ENCODE assay signal across 18 cellular contexts in genomic region chr9:136617746-136618577, GRCh38. TPM values are rescaled to one million over a fixed set of nuclear protein-coding genes. Genes with fewer than 3 reads are reported as not detected.
DNase-seq lines count a peak whose midpoint lies in the region; ATAC-seq, FAIRE-seq and TF ChIP-seq lines count a peak whose summit lies in the region.
"Had no signal": no experiment of that assay in that cellular context is flagged by ENCODE, and none has a peak within 500 bp of the region (broad histone marks: within the 10 kb centered on the region; RNA-seq: fewer than 3 reads in every experiment).

No MANE protein-coding gene starts in this region.

- H4K20me1 ChIP-seq in K562 (replicated peaks; ENCODE audit: control insufficient read depth, insufficient read depth, low read length): 0 out of 2 replicates have a peak, but pooled peaks cover 6% of the 10 kb centered on the region

- peaks cover 6% of the 10 kb centered on the region for H3K27me3 Mint-ChIP-seq in nephron (ENCODE audit: low read depth)
- H3K27me3 Mint-ChIP-seq: CD4-positive, CD25-positive, alpha-beta regulatory T cell; stimulated activated naive CD8-positive, alpha-beta T cell treated with anti-CD3 and anti-CD28 coated beads, Interleukin-15, Interleukin-2, amounts not matched to agents 100 ng/mL and 50 ng/mL, for 24 hours had no signal

- POLR2A ChIA-PET in K562 (lab: Yijun Ruan, JAX): no interaction called here

- H3K27me3 ChIP-seq in HL-60 (ENCODE audit: insufficient read depth, poor library complexity, severe bottlenecking): no peaks in the 10 kb centered on the region
- no peaks in the 10 kb centered on the region for H3K27me3 ChIP-seq in K562 (ENCODE audit: control insufficient read depth in 2 of 2, insufficient read depth in 2 of 2, low read length in 2 of 2)
- H3K27me3 ChIP-seq: body of pancreas had no signal

- no peaks in the 10 kb centered on the region for H3K79me2 ChIP-seq in K562 (ENCODE audit: control insufficient read depth, insufficient read depth, low read length)

- 62% methylated on average over 23 of the region's 26 CpGs for WGBS in K562 (ENCODE audit: insufficient coverage, low coverage, missing lambda C conversion rate)

- peak overlapping the region in 1 of 2 experiments; percentile 13; a peak in 1 of 4 replicates for H3K9ac ChIP-seq in K562 (ENCODE audit: insufficient read depth in 1 of 2, low read depth in 2 of 2, low read length in 2 of 2)

- H2AFZ ChIP-seq in K562 (ENCODE audit: low read depth, low read length): no peak overlapping the region

- BruUV-seq in K562 (replicated peaks; lab: Mats Ljungman, UMichigan): no TSS peak

- H3K4me3 ChIP-seq in HL-60 (replicated peaks; ENCODE audit: insufficient read depth, low read length) (no peak overlapping the region), K562 (no peak overlapping the region)
- H3K4me3 ChIP-seq: body of pancreas had no signal

- TF ChIP-seq POLR2A in K562 (conservative IDR thresholded peaks at IDR 0.05): no peak
- TF ChIP-seq POLR2A in GM18505 (IDR thresholded peaks at IDR 0.05; ENCODE audit: borderline replicate concordance, extremely low read depth, insufficient read depth, insufficient read length): no peak

- peaks cover 21% of the 10 kb centered on the region for H3K4me1 Mint-ChIP-seq in nephron
- H3K4me1 Mint-ChIP-seq: activated T-helper 17 cell treated with anti-CD3 and anti-CD28 coated beads, Interleukin-2, amount 50 U/mL, for 72 hours had no signal

- in situ Hi-C loops in K562 (cut with MboI): no loop called here

- H3K4me3 Mint-ChIP-seq in nephron: peak overlapping the region in 1 of 3 experiments; percentile 40
- H3K4me3 Mint-ChIP-seq: activated T-helper 17 cell treated with anti-CD3 and anti-CD28 coated beads, Interleukin-2, amount 50 U/mL, for 72 hours; CD4-positive, CD25-positive, alpha-beta regulatory T cell; stimulated activated naive CD8-positive, alpha-beta T cell treated with anti-CD3 and anti-CD28 coated beads, Interleukin-15, Interleukin-2, amounts not matched to agents 100 ng/mL and 50 ng/mL, for 24 hours; T-helper 2 cell treated with Interferon-gamma antibody and Interleukin-4, amounts not matched to agents 5 μg/mL and 100 μg/mL, for 36 hours had no signal

- no peaks in the 10 kb centered on the region for H3K9me3 Mint-ChIP-seq in nephron
- H3K9me3 Mint-ChIP-seq: activated T-helper 17 cell treated with anti-CD3 and anti-CD28 coated beads, Interleukin-2, amount 50 U/mL, for 72 hours; CD4-positive, CD25-positive, alpha-beta regulatory T cell; stimulated activated naive CD8-positive, alpha-beta T cell treated with anti-CD3 and anti-CD28 coated beads, Interleukin-15, Interleukin-2, amounts not matched to agents 100 ng/mL and 50 ng/mL, for 24 hours; T-helper 2 cell treated with Interferon-gamma antibody and Interleukin-4, amounts not matched to agents 5 μg/mL and 100 μg/mL, for 36 hours had no signal

- TF ChIP-seq EP300 in K562 (IDR thresholded peaks at IDR 0.05; ENCODE audit: low read length): no peak

- H3K36me3 ChIP-seq in K562 (ENCODE audit: control insufficient read depth, insufficient read depth, low read length): no peaks in the 10 kb centered on the region

- no peak for FAIRE-seq in K562 (lab: Jason Lieb, UNC)
- FAIRE-seq: RCC 7860 had no signal

- intact Hi-C loops in K562 (cut with micrococcal nuclease): no loop called here

- peak; percentile 67 for DNase-seq in DMS53 (lab: John Stamatoyannopoulos, UW)
- peak in 1 of 2 experiments; percentile 51 for DNase-seq in HL-60 (ENCODE audit: low read depth in 1 of 2, low spot score in 1 of 2)
- no peak for DNase-seq in K562 (ENCODE audit: extremely low read depth in 1 of 4, low spot score in 3 of 4)
- DNase-seq in activated effector memory CD4-positive, alpha-beta T cell treated with Interleukin-2 at 50 U/mL for 16 hours: no peak
- no peak for DNase-seq in HPDE6-E6E7 (ENCODE audit: extremely low spot score)
- DNase-seq: activated CD4-positive, alpha-beta T cell treated with anti-CD3 and anti-CD28 coated beads, Interleukin-2, amount 50 U/mL, for 1 hour; CD4-positive, CD25-positive, alpha-beta regulatory T cell; effector memory CD4-positive, alpha-beta T cell; foreskin keratinocyte; stimulated activated CD4-positive, alpha-beta T cell treated with anti-CD3 and anti-CD28 coated beads, Interleukin-4, amount 100 ng/mL, for 1 hour had no signal

- H3K27ac ChIP-seq in HL-60 (replicated peaks) (peak overlapping the region; percentile 89), K562 (ENCODE audit: extremely low read depth, low read depth, low read length) (no peak overlapping the region)
- H3K27ac ChIP-seq: body of pancreas, foreskin keratinocyte had no signal

- no peak for ATAC-seq in K562
- no peak for ATAC-seq in GM19397 (IDR thresholded peaks at IDR 0.05; ENCODE audit: unreplicated experiment)
- ATAC-seq in GM18505 (IDR thresholded peaks at IDR 0.05; ENCODE audit: unreplicated experiment): no peak
- ATAC-seq: activated T-helper 17 cell treated with anti-CD3 and anti-CD28 coated beads, Interleukin-2, amount 50 U/mL, for 72 hours; body of pancreas; foreskin keratinocyte had no signal

- H3K9me3 ChIP-seq in K562 (replicated peaks; ENCODE audit: control insufficient read depth, insufficient read depth, low read depth, low read length): no peaks in the 10 kb centered on the region
- H3K9me3 ChIP-seq: body of pancreas had no signal

- H3K36me3 Mint-ChIP-seq in nephron (ENCODE audit: low read depth): no peaks in the 10 kb centered on the region
- H3K36me3 Mint-ChIP-seq: CD4-positive, CD25-positive, alpha-beta regulatory T cell had no signal

- TF ChIP-seq RAD21 in K562 (CRISPR knock-in tag; conservative IDR thresholded peaks at IDR 0.05 in 1 of 2, IDR thresholded peaks at IDR 0.05 in 1 of 2): no peak

- H3K27ac Mint-ChIP-seq in nephron: peak overlapping the region; percentile 71 to 91 (median 85)
- H3K27ac Mint-ChIP-seq: activated T-helper 17 cell treated with anti-CD3 and anti-CD28 coated beads, Interleukin-2, amount 50 U/mL, for 72 hours; CD4-positive, CD25-positive, alpha-beta regulatory T cell; stimulated activated naive CD8-positive, alpha-beta T cell treated with anti-CD3 and anti-CD28 coated beads, Interleukin-15, Interleukin-2, amounts not matched to agents 100 ng/mL and 50 ng/mL, for 24 hours; T-helper 2 cell treated with Interferon-gamma antibody and Interleukin-4, amounts not matched to agents 5 μg/mL and 100 μg/mL, for 36 hours had no signal

- CTCF ChIA-PET in K562 (lab: Yijun Ruan, JAX; ENCODE audit: low intra/inter-chr PET ratio): no interaction called here

- H3K9me1 ChIP-seq in K562 (ENCODE audit: control insufficient read depth, insufficient read depth, low read length): no peaks in the 10 kb centered on the region

- H3K4me2 ChIP-seq in K562 (ENCODE audit: insufficient read depth, low read length): no peak overlapping the region

- peaks cover 23 to 85% of the 10 kb centered on the region in 2 experiments; a peak in 4 of 5 replicates for H3K4me1 ChIP-seq in K562 (replicated peaks in 1 of 2; ENCODE audit: control insufficient read depth in 2 of 2, insufficient read depth in 2 of 2, low read length in 2 of 2)

- TF ChIP-seq CTCF in HL-60 (IDR thresholded peaks at IDR 0.05; ENCODE audit: insufficient read depth, low read length): no peak
- no peak for TF ChIP-seq CTCF in K562 (IDR thresholded peaks at IDR 0.05 in 2 of 3, conservative IDR thresholded peaks at IDR 0.05 in 1 of 3; ENCODE audit: insufficient read depth in 2 of 3, low read depth in 1 of 3, low read length in 3 of 3)
- TF ChIP-seq CTCF in nephron (IDR thresholded peaks at IDR 0.05; ENCODE audit: unreplicated experiment in 3 of 3): no peak

TF ChIP-seq in K562, 482 proteins besides CTCF, POLR2A, EP300 and RAD21 (continues in another document):
- TF ChIP-seq ZFX (CRISPR knock-in tag; IDR thresholded peaks at IDR 0.05): peak; percentile 29; the same call in 1 of the 2 replicates
- TF ChIP-seq NONO (IDR thresholded peaks at IDR 0.05; ENCODE audit: low read depth in 2 of 2, low read length in 1 of 2): no peak

RNA-seq across cellular contexts. Expression of gene EGFL7, which starts 44.8 kb away (rescaled TPM):
- 149 and 838 TPM in 2 replicates for total RNA-seq in K562 (2011; cell fraction: chromatin; rRNA removed; ENCODE audit: low replicate concordance)
- 1,169 and 1,462 TPM in 2 replicates for total RNA-seq in K562 (2011; cell fraction: nucleolus; rRNA removed)
- 493 and 520 TPM in 2 replicates for total RNA-seq in K562 (2011; cell fraction: nucleoplasm; rRNA removed)
- 217 and 294 TPM in 2 replicates for total RNA-seq in K562 (2014; rRNA removed)
- 6.6 and 10.2 TPM in 2 replicates for total RNA-seq in K562 (2014; rRNA removed; fragmentation: Illumina TruSeq; extraction: Trizol)
- 55.3 and 55.5 TPM in 2 replicates for total RNA-seq in K562 (2015; rRNA removed; fragmentation: Illumina TruSeq; extraction: Trizol)
- 213 and 225 TPM in 2 replicates for total RNA-seq in K562 (2021)
- 220 and 305 TPM in 2 replicates for polyA plus RNA-seq in K562 (2011; rRNA removed)
- 390 and 1,175 TPM in 2 replicates for polyA plus RNA-seq in K562 (2011; cell fraction: cytosol; rRNA removed)
- 1,734 and 4,262 TPM in 2 replicates for polyA plus RNA-seq in K562 (2011; cell fraction: nucleus; rRNA removed)
- 148 and 194 TPM in 2 replicates for polyA plus RNA-seq in K562 (2012)
- 16.3 and 110 TPM in 2 replicates for polyA plus RNA-seq in K562 (2014; fragmentation: Illumina TruSeq; extraction: Trizol)
- 10 to 100 TPM in 1 of 2 experiments, 1 to 10 TPM in 1; 1.5 to 10.9 TPM for polyA plus RNA-seq in K562 (2014; fragmentation: Nextera tagmentation; extraction: Ambion mirVana)
- 286 and 294 TPM in 2 replicates for polyA plus RNA-seq in K562 (2014; rRNA removed)
- polyA minus RNA-seq in K562 (2011; rRNA and poly(A)+ RNA removed): 33.5 and 52.0 TPM in 2 replicates
- 222 and 294 TPM in 2 replicates for polyA minus RNA-seq in K562 (2011; cell fraction: cytosol; rRNA and poly(A)+ RNA removed)
- polyA minus RNA-seq in K562 (2011; cell fraction: nucleus; rRNA and poly(A)+ RNA removed): 630 and 998 TPM in 2 replicates
- polyA plus RNA-seq: CD4-positive, CD25-positive, alpha-beta regulatory T cell had no signal
